Comparison of ENCODE assay signal across 3 cellular contexts in genomic region chr10:23350706-23351105, GRCh38. TPM values are rescaled to one million over a fixed set of nuclear protein-coding genes. Genes with fewer than 3 reads are reported as not detected.
"Had no signal": no experiment of that assay in that cellular context is flagged by ENCODE, and none has a peak within 500 bp of the region (broad histone marks: within the 10 kb centered on the region; RNA-seq: fewer than 3 reads in every experiment).

No MANE protein-coding gene starts in this region.

RNA-seq across cellular contexts. Expression of gene C10orf67, which starts 6.1 kb away (rescaled TPM):
- polyA plus RNA-seq: immature natural killer cell; naive thymus-derived CD4-positive, alpha-beta T cell; naive thymus-derived CD8-positive, alpha-beta T cell had no signal
